ENCODE assay signal across 8 cellular contexts in genomic region chr11:17077520-17078401, GRCh38. TPM values are rescaled to one million over a fixed set of nuclear protein-coding genes. Genes with fewer than 3 reads are reported as not detected.
A peak's percentile ranks its signal among the peaks of the same experiment; 100 is the strongest.
DNase-seq lines count a peak whose midpoint lies in the region; ATAC-seq, FAIRE-seq and TF ChIP-seq lines count a peak whose summit lies in the region.

Gene RPS13, minus strand, starts transcription at chr11:17077667. Its CDS starts 26 bp downstream, at chr11:17077641.

- TF ChIP-seq CTCF in D721Med (IDR thresholded peaks at IDR 0.05; ENCODE audit: insufficient read depth, missing control alignments) = no peak
- no peak for TF ChIP-seq CTCF in OCI-LY7 (conservative IDR thresholded peaks at IDR 0.05; ENCODE audit: low read length)

- H3K27ac ChIP-seq in OCI-LY7 (ENCODE audit: low read depth, low read length, poor library complexity, severe bottlenecking) = peak within 1 kb of the TSS; percentile 69

- peak within 1 kb of the TSS; percentile 78 for H3K4me2 ChIP-seq in OCI-LY7 (ENCODE audit: low read length)

- ATAC-seq in GM21526 (IDR thresholded peaks at IDR 0.05; ENCODE audit: low FRiP score, unreplicated experiment) = peak; percentile 96

- POLR2A ChIA-PET in OCI-LY7 (lab: Charles Lee) = interaction anchor here (0.6 to 2.3 kb wide), 12 partner anchors 14 to 1613 kb away, joined by 3 to 36 read pairs (median 5); partner anchors contain the start of gene PIK3C2A

- H3K9me2 ChIP-seq in OCI-LY7 (ENCODE audit: insufficient read depth, low read length) = no peaks in the 10 kb centered on the region

- FAIRE-seq in D721Med (lab: Jason Lieb, UNC) = peak; percentile 51

- H3K9me3 ChIP-seq in OCI-LY7 (ENCODE audit: low read length) = no peaks in the 10 kb centered on the region

- intact Hi-C loops in OCI-LY7 (cut with micrococcal nuclease; ENCODE audit: unreplicated experiment) = loop anchor here (1.0 to 5.0 kb wide), 3 partner anchors 131 to 276 kb away; partner anchors contain the start of gene NUCB2

- BruUV-seq in OCI-LY7 (replicated peaks; lab: Mats Ljungman, UMichigan) = TSS peak; percentile 96

- H3K36me3 ChIP-seq in OCI-LY7 (ENCODE audit: insufficient read depth, low read length) = peaks cover 51% of the 10 kb centered on the region

- H3K4me1 ChIP-seq in OCI-LY7 (ENCODE audit: insufficient read depth, low read length, poor library complexity, severe bottlenecking) = peaks cover 24% of the 10 kb centered on the region

- peak within 1 kb of the TSS; percentile 61 for H2AFZ ChIP-seq in OCI-LY7 (ENCODE audit: low read length)

- H3K79me2 ChIP-seq in OCI-LY7 (ENCODE audit: insufficient read depth, low read depth, low read length) = peaks cover 43% of the 10 kb centered on the region

- DNase-seq in D721Med (ENCODE audit: insufficient read length, low spot score) = peak; percentile 88
- peak; percentile 77 for DNase-seq in HuH-7.5 (ENCODE audit: low spot score)
- peak; percentile 98 for DNase-seq in OCI-LY7 (ENCODE audit: low spot score)
- peak; percentile 86 for DNase-seq in activated T-cell treated with anti-CD3 and anti-CD28 coated beads for 1 hour (ENCODE audit: low read depth)
- DNase-seq in epidermal melanocyte (ENCODE audit: insufficient read length, low spot score) = peak; percentile 95
- DNase-seq in middle frontal gyrus (ENCODE audit: extremely low spot score, low spot score) = peak; percentile 99
- peak; percentile 85 to 92 for DNase-seq in stimulated activated CD8-positive, alpha-beta memory T cell treated with anti-CD3 and anti-CD28 coated beads, Interleukin-2, amount 100 ng/mL, for 48 hours (ENCODE audit: low read depth in 2 of 2)

- peaks cover 18% of the 10 kb centered on the region for H4K20me1 ChIP-seq in OCI-LY7 (ENCODE audit: insufficient read depth, low read length)

- peak within 1 kb of the TSS; percentile 84 for H3K4me3 ChIP-seq in OCI-LY7 (ENCODE audit: low read depth, low read length, poor library complexity, severe bottlenecking)

- CTCF ChIA-PET in OCI-LY7 (lab: Charles Lee; ENCODE audit: unreplicated experiment) = no interaction called here

RNA-seq across cellular contexts. Expression of gene RPS13, which starts in this region (rescaled TPM):
- total RNA-seq in OCI-LY7 (2014; rRNA removed; shearing (Covaris generic)) = 1,576 and 1,911 TPM in 2 replicates
- 1,540 and 1,556 TPM in 2 replicates for total RNA-seq in OCI-LY7 (2022)

Comparison
In these comparisons a context has a peak if more than half of its experiments do, and no peak if none do; other contexts are left out.
1. Peak in every context shown above with its lines: DNase-seq, ATAC-seq, H3K4me3 ChIP-seq and H3K27ac ChIP-seq.